ENCODE assay signal across 1 cellular context in genomic region chr12:123044351-123044750, GRCh38.
TF ChIP-seq lines count a peak whose summit lies in the region.

No MANE protein-coding gene starts in this region.

TF ChIP-seq in WTC11, 78 proteins besides CTCF, POLR2A, EP300 and RAD21 (continued from another document):
- TF ChIP-seq E2F4 (CRISPR knock-in tag; IDR thresholded peaks at IDR 0.05; ENCODE audit: borderline replicate concordance, low read depth) (no peak), ZNF281 (CRISPR knock-in tag; IDR thresholded peaks at IDR 0.05) (no peak), NR3C1 (CRISPR knock-in tag; conservative IDR thresholded peaks at IDR 0.05; ENCODE audit: low read depth) (no peak), TEAD4 (CRISPR knock-in tag; IDR thresholded peaks at IDR 0.05) (no peak), E2F5 (CRISPR knock-in tag; IDR thresholded peaks at IDR 0.05) (no peak), ESRRA (CRISPR knock-in tag; IDR thresholded peaks at IDR 0.05; ENCODE audit: borderline replicate concordance) (no peak), ZNF121 (CRISPR knock-in tag; IDR thresholded peaks at IDR 0.05) (no peak), NR1H2 (CRISPR knock-in tag; IDR thresholded peaks at IDR 0.05) (no peak), CREB1 (CRISPR knock-in tag; IDR thresholded peaks at IDR 0.05) (no peak), JUN (CRISPR knock-in tag; IDR thresholded peaks at IDR 0.05) (no peak), GRHL2 (CRISPR knock-in tag; IDR thresholded peaks at IDR 0.05; ENCODE audit: insufficient replicate concordance, severe bottlenecking) (no peak), MAX (CRISPR knock-in tag; IDR thresholded peaks at IDR 0.05) (no peak), ATF1 (CRISPR knock-in tag; IDR thresholded peaks at IDR 0.05) (no peak)
